In genomic region chr2:191638079-191638801, GRCh38 we compare ENCODE assay signal across 8 cellular contexts. TPM values are rescaled to one million over a fixed set of nuclear protein-coding genes. Genes with fewer than 3 reads are reported as not detected.
DNase-seq lines count a peak whose midpoint lies in the region; ATAC-seq and TF ChIP-seq lines count a peak whose summit lies in the region.

No MANE protein-coding gene starts in this region.

- peak overlapping the region; percentile 43 for H3K4me2 ChIP-seq in osteoblast (ENCODE audit: insufficient read depth, low read length)

- no peaks in the 10 kb centered on the region for H3K9me3 Mint-ChIP-seq in progenitor cell of endocrine pancreas (ENCODE audit: low read depth)

- no peak overlapping the region for H3K27ac Mint-ChIP-seq in progenitor cell of endocrine pancreas

- no peaks in the 10 kb centered on the region for H3K36me3 Mint-ChIP-seq in progenitor cell of endocrine pancreas (ENCODE audit: insufficient read depth)

- 71 to 73% methylated on average over 6 of the region's 6 CpGs for WGBS in testis, 2 donors

- H3K27me3 ChIP-seq in brain microvascular endothelial cell (replicated peaks) (no peaks in the 10 kb centered on the region), osteoblast (ENCODE audit: insufficient read depth, low read length) (no peaks in the 10 kb centered on the region), testis (no peaks in the 10 kb centered on the region)

- intact Hi-C loops in testis (cut with DNase I; ENCODE audit: low total_unique reads): no loop called here

- H3K4me3 ChIP-seq in brain microvascular endothelial cell (ENCODE audit: low read depth, low read length): no peak overlapping the region
- H3K4me3 ChIP-seq in osteoblast (ENCODE audit: insufficient read depth, low read length): no peak overlapping the region
- no peak overlapping the region for H3K4me3 ChIP-seq in testis

- H3K9me3 ChIP-seq in osteoblast (ENCODE audit: low read depth, low read length) (no peaks in the 10 kb centered on the region), testis (no peaks in the 10 kb centered on the region)

- TF ChIP-seq POLR2A in testis (IDR thresholded peaks at IDR 0.05): no peak

- no peaks in the 10 kb centered on the region for H3K79me2 ChIP-seq in osteoblast (ENCODE audit: insufficient read depth, low read length)

- H3K4me3 Mint-ChIP-seq in progenitor cell of endocrine pancreas (ENCODE audit: low read depth): no peak overlapping the region

- H3K36me3 ChIP-seq in brain microvascular endothelial cell (replicated peaks) (no peaks in the 10 kb centered on the region), osteoblast (ENCODE audit: insufficient read depth, low read length) (no peaks in the 10 kb centered on the region), testis (ENCODE audit: low read depth, missing control alignments) (no peaks in the 10 kb centered on the region)

- ATAC-seq in GM19025 (IDR thresholded peaks at IDR 0.05; ENCODE audit: low read depth, unreplicated experiment): peak; percentile 13

- no peaks in the 10 kb centered on the region for H4K20me1 ChIP-seq in osteoblast (ENCODE audit: insufficient read depth, low read length)

- no peak overlapping the region for H2AFZ ChIP-seq in osteoblast (ENCODE audit: low read length)

- DNase-seq in LoVo (ENCODE audit: low spot score) (peak; percentile 43), brain microvascular endothelial cell (no peak), osteoblast (ENCODE audit: insufficient read length, low spot score, missing footprints) (no peak), testis (no peak), DMS114 treated with DMSO at 0.1 percent for 48 hours (lab: John Stamatoyannopoulos, UW; ENCODE audit: unreplicated experiment) (no peak), progenitor cell of endocrine pancreas (ENCODE audit: low spot score, unreplicated experiment) (no peak)

- H3K27ac ChIP-seq in C4-2B (peak overlapping the region; percentile 78), brain microvascular endothelial cell (peak overlapping the region; percentile 94), osteoblast (ENCODE audit: low read depth, low read length) (peak overlapping the region; percentile 99), testis (no peak overlapping the region)

- H3K4me1 ChIP-seq in osteoblast (ENCODE audit: insufficient read depth, low read length): peaks cover 46% of the 10 kb centered on the region
- no peaks in the 10 kb centered on the region for H3K4me1 ChIP-seq in testis

- no peaks in the 10 kb centered on the region for H3K27me3 Mint-ChIP-seq in progenitor cell of endocrine pancreas

- TF ChIP-seq CTCF in C4-2B (conservative IDR thresholded peaks at IDR 0.05) (no peak), brain microvascular endothelial cell (IDR thresholded peaks at IDR 0.05; ENCODE audit: low read depth, low read length, missing control alignments) (no peak), osteoblast (IDR thresholded peaks at IDR 0.05; ENCODE audit: extremely low read depth, low read depth, low read length) (no peak), testis (IDR thresholded peaks at IDR 0.05) (no peak), progenitor cell of endocrine pancreas (IDR thresholded peaks at IDR 0.05; ENCODE audit: unreplicated experiment) (no peak)

- H3K4me1 Mint-ChIP-seq in progenitor cell of endocrine pancreas (ENCODE audit: low read depth): peaks cover 8% of the 10 kb centered on the region

- in situ Hi-C loops in brain microvascular endothelial cell (cut with HindIII; ENCODE audit: low pct_ligation_motif_present, low sequenced_read_pairs): no loop called here

RNA-seq across cellular contexts. Expression of gene NABP1, which starts 39.7 kb away (rescaled TPM):
- total RNA-seq in osteoblast: 72.0 and 80.2 TPM in 2 replicates
- 10 to 100 TPM; 65.8 to 67.1 TPM for total RNA-seq in testis
- 40.6 TPM for polyA plus RNA-seq in testis (ENCODE audit: insufficient read depth, low read depth, low replicate concordance)
- total RNA-seq in progenitor cell of endocrine pancreas: 6.4 TPM in 2 replicates

Comparison
In these comparisons a context has a peak if more than half of its experiments do, and no peak if none do; other contexts are left out.
1. H3K27ac ChIP-seq: peak in C4-2B (single experiment), brain microvascular endothelial cell (single experiment) and osteoblast (single experiment); none in testis (0 of 2).